In the genomic region with DNA sequence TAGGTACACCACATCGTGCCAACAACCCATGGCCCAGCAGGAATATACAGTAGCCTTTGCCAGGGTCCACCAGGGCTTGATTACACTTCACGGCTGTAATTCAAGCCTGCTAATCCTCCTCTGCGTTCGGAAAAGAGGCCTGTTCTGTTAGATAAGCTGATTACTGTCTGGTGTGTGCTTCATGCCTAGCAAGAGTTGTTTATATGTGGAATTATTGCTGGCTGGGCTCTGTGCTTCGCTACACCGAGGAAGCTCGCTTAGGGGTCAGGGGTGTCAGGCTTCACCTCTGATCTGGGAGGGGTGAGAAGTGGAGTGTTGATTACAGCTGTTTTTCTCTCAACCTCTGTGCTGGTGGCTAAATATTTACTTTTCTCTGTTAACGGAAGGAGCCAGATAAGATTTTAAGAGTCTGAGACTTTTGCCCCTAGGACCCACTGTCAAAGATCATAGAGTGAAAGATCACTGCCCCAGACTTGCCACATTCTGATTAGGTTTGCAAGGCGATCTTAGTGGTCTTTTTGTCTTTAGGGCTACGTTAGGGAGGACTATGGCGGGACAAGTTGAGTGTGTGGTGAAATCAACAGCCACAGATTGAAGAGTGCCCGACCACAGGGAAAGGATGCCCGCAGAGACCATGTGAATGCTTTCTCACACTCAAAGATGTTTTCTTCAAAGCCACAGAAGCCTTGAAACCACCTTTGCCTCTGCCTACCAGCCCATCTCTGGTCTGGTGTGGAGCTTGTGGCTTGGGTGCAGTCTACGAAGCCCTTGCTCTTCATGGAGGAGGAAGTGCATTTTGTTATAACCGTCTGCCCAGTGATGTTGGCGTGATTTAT, we compare ENCODE assay signal across 10 cellular contexts.
DNase-seq lines count a peak whose midpoint lies in the region; ATAC-seq and TF ChIP-seq lines count a peak whose summit lies in the region.
"Had no signal": no experiment of that assay in that cellular context is flagged by ENCODE, and none has a peak within 500 bp of the region (broad histone marks: within the 10 kb centered on the region; RNA-seq: fewer than 3 reads in every experiment).

No MANE protein-coding gene starts in this region.

- no peak overlapping the region for H2AFZ ChIP-seq in mammary epithelial cell (ENCODE audit: low read depth, low read length)

- ATAC-seq in GM18861 (IDR thresholded peaks at IDR 0.05; ENCODE audit: unreplicated experiment): no peak

- BruUV-seq in mammary epithelial cell (replicated peaks; lab: Mats Ljungman, UMichigan): no TSS peak

- H3K4me2 ChIP-seq in mammary epithelial cell (ENCODE audit: insufficient read depth, low read depth, low read length): no peak overlapping the region

- CTCF ChIA-PET in mammary epithelial cell (lab: Charles Lee; ENCODE audit: low non-redundant PET): no interaction called here

- H3K4me3 ChIP-seq in breast epithelium (no peak overlapping the region), mammary epithelial cell (replicated peaks in 1 of 3; ENCODE audit: insufficient read depth in 1 of 3, low read depth in 2 of 3, low read length in 3 of 3) (no peak overlapping the region), vagina (no peak overlapping the region), prostate gland (no peak overlapping the region)
- H3K4me3 ChIP-seq: coronary artery had no signal

- H3K27ac ChIP-seq in breast epithelium (peak overlapping the region; percentile 8 to 64), mammary epithelial cell (ENCODE audit: insufficient read depth, low read depth, low read length) (no peak overlapping the region), vagina (peak overlapping the region; percentile 82), prostate gland (no peak overlapping the region)
- H3K27ac ChIP-seq: coronary artery had no signal

- TF ChIP-seq CTCF in breast epithelium (IDR thresholded peaks at IDR 0.05): no peak
- TF ChIP-seq CTCF in mammary epithelial cell (conservative IDR thresholded peaks at IDR 0.05 in 1 of 2, IDR thresholded peaks at IDR 0.05 in 1 of 2; ENCODE audit: extremely low read depth in 1 of 2, insufficient read depth in 1 of 2, low read depth in 1 of 2, low read length in 2 of 2): no peak
- TF ChIP-seq CTCF in mesothelial cell of epicardium (IDR thresholded peaks at IDR 0.05; ENCODE audit: unreplicated experiment): no peak
- no peak for TF ChIP-seq CTCF in vagina (IDR thresholded peaks at IDR 0.05)
- no peak for TF ChIP-seq CTCF in prostate gland (IDR thresholded peaks at IDR 0.05)

- DNase-seq in breast epithelium (ENCODE audit: low spot score in 2 of 2) (no peak), mammary epithelial cell (no peak), amniotic epithelial cell (ENCODE audit: low read depth) (peak; percentile 84), mesothelial cell of epicardium (ENCODE audit: low spot score in 2 of 2, unreplicated experiment in 2 of 2) (no peak), vagina (ENCODE audit: extremely low spot score in 2 of 2) (no peak), prostate gland (ENCODE audit: low spot score) (no peak), NCI-H774 (lab: John Stamatoyannopoulos, UW) (no peak)
- DNase-seq: NCI-H1048 had no signal

- no peaks in the 10 kb centered on the region for H3K79me2 ChIP-seq in mammary epithelial cell (ENCODE audit: insufficient read depth, low read length)

- H3K27me3 Mint-ChIP-seq in mesothelial cell of epicardium (ENCODE audit: low read depth): no peaks in the 10 kb centered on the region

- TF ChIP-seq POLR2A in breast epithelium (IDR thresholded peaks at IDR 0.05) (no peak), vagina (IDR thresholded peaks at IDR 0.05) (no peak), prostate gland (IDR thresholded peaks at IDR 0.05) (no peak)

- H3K9me3 ChIP-seq in breast epithelium: no peaks in the 10 kb centered on the region
- H3K9me3 ChIP-seq in mammary epithelial cell (replicated peaks; ENCODE audit: insufficient read depth, low read length): no peaks in the 10 kb centered on the region
- no peaks in the 10 kb centered on the region for H3K9me3 ChIP-seq in vagina
- H3K9me3 ChIP-seq in prostate gland: no peaks in the 10 kb centered on the region

- H4K20me1 ChIP-seq in mammary epithelial cell (ENCODE audit: insufficient read depth, low read length): no peaks in the 10 kb centered on the region

- dilution Hi-C loops in mammary epithelial cell (cut with HindIII; ENCODE audit: low sequenced_read_pairs): loop anchor here (5.0 kb wide), 1 partner anchor 78 kb away; no protein-coding TSS in a partner anchor

- WGBS in mammary epithelial cell (ENCODE audit: low coverage, missing lambda C conversion rate): 94% methylated on average over 10 of the region's 16 CpGs
- 59% methylated on average over 16 of the region's 16 CpGs for WGBS in prostate gland

- H3K36me3 ChIP-seq in breast epithelium (no peaks in the 10 kb centered on the region), mammary epithelial cell (ENCODE audit: insufficient read depth, low read length) (no peaks in the 10 kb centered on the region), vagina (no peaks in the 10 kb centered on the region), prostate gland (no peaks in the 10 kb centered on the region)

- no peaks in the 10 kb centered on the region for H3K36me3 Mint-ChIP-seq in mesothelial cell of epicardium

- intact Hi-C loops in breast epithelium (cut with DNase I; ENCODE audit: low total_unique reads) (no loop called here), mammary epithelial cell (cut with micrococcal nuclease) (loop anchor here (5.0 kb wide), 1 partner anchor 68 kb away; no protein-coding TSS in a partner anchor), vagina (cut with DNase I) (no loop called here), prostate gland (cut with DNase I) (no loop called here)

- H3K9me3 Mint-ChIP-seq in mesothelial cell of epicardium: no peaks in the 10 kb centered on the region

- peaks cover 6 to 10% of the 10 kb centered on the region in 2 donors for H3K4me1 ChIP-seq in breast epithelium
- peaks cover 25% of the 10 kb centered on the region for H3K4me1 ChIP-seq in mammary epithelial cell (ENCODE audit: insufficient read depth, low read length)
- H3K4me1 ChIP-seq in vagina: peaks cover 90% of the 10 kb centered on the region
- H3K4me1 ChIP-seq in prostate gland (replicated peaks): peaks cover 6% of the 10 kb centered on the region

- no peak overlapping the region for H3K4me3 Mint-ChIP-seq in mesothelial cell of epicardium

- H3K4me1 Mint-ChIP-seq in mesothelial cell of epicardium: peaks cover 91% of the 10 kb centered on the region

- peak overlapping the region; percentile 95 for H3K27ac Mint-ChIP-seq in mesothelial cell of epicardium

- no peak overlapping the region for H3K9ac ChIP-seq in mammary epithelial cell (ENCODE audit: insufficient read depth, low read length)

- H3K27me3 ChIP-seq in breast epithelium (no peaks in the 10 kb centered on the region), mammary epithelial cell (ENCODE audit: insufficient read depth, low read length) (no peaks in the 10 kb centered on the region), vagina (no peaks in the 10 kb centered on the region), prostate gland (replicated peaks; ENCODE audit: insufficient read depth) (no peaks in the 10 kb centered on the region)

- in situ Hi-C loops in mammary epithelial cell (cut with MboI; ENCODE audit: low sequenced_read_pairs in 2 of 2): loop anchor here (10.0 to 25.0 kb wide), 2 partner anchors 140 to 1238 kb away; no protein-coding TSS in a partner anchor

Comparison
In these comparisons a context has a peak if more than half of its experiments do, and no peak if none do; other contexts are left out.
1. H3K27ac ChIP-seq: peak in breast epithelium (2 of 2) and vagina (single experiment); none in mammary epithelial cell (single experiment) and prostate gland (0 of 2).